28 cellular contexts compared by ENCODE assay signal in genomic region chr10:75462865-75463264, GRCh38. TPM values are rescaled to one million over a fixed set of nuclear protein-coding genes. Genes with fewer than 3 reads are reported as not detected.
"Had no signal": no experiment of that assay in that cellular context is flagged by ENCODE, and none has a peak within 500 bp of the region (broad histone marks: within the 10 kb centered on the region; RNA-seq: fewer than 3 reads in every experiment).

No MANE protein-coding gene starts in this region.

- H3K27me3 ChIP-seq: foreskin keratinocyte, gastroesophageal sphincter, heart left ventricle, hepatocyte, neutrophil, pancreas, right lobe of liver, suprapubic skin, transverse colon had no signal

- ATAC-seq: esophagus mucosa; foreskin keratinocyte; gastroesophageal sphincter; heart left ventricle; left lobe of liver; naive thymus-derived CD4-positive, alpha-beta T cell; pancreas; right lobe of liver; stimulated activated naive CD8-positive, alpha-beta T cell treated with anti-CD3 and anti-CD28 coated beads, Interleukin-15, amount 100 ng/mL, for 72 hours had no signal

- DNase-seq: cortex of kidney; effector CD8-positive, alpha-beta T cell; endodermal cell; foreskin keratinocyte; heart left ventricle; kidney; mesendoderm; midbrain; naive thymus-derived CD4-positive, alpha-beta T cell; pancreas; retina; right lobe of liver; small intestine; stimulated activated CD4-positive, alpha-beta T cell treated with anti-CD3 and anti-CD28 coated beads, Interleukin-12 subunit alpha, Interleukin-12 subunit beta, amount 100 ng/mL, for 4 hours; stimulated activated CD4-positive, alpha-beta T cell treated with anti-CD3 and anti-CD28 coated beads, Interleukin-1b, Interleukin-23, amount 100 ng/mL, for 48 hours; stimulated activated CD4-positive, alpha-beta T cell treated with anti-CD3 and anti-CD28 coated beads, Interleukin-4, amount 100 ng/mL, for 1 hour; stimulated activated CD8-positive, alpha-beta memory T cell treated with anti-CD3 and anti-CD28 coated beads, Interleukin-4, amount 100 ng/mL, for 48 hours; stimulated activated naive CD4-positive, alpha-beta T cell; stimulated activated naive CD8-positive, alpha-beta T cell treated with anti-CD3 and anti-CD28 coated beads, Interleukin-15, amount 100 ng/mL, for 72 hours; transverse colon had no signal

- H3K79me2 ChIP-seq: hepatocyte had no signal

- H3K4me3 ChIP-seq: gastroesophageal sphincter, heart left ventricle, hepatocyte, pancreas, right lobe of liver, suprapubic skin, transverse colon had no signal

- H2AFZ ChIP-seq: hepatocyte had no signal

- H3K27ac Mint-ChIP-seq: endodermal cell; naive thymus-derived CD4-positive, alpha-beta T cell; stimulated activated naive CD8-positive, alpha-beta T cell treated with anti-CD3 and anti-CD28 coated beads, Interleukin-15, amount 100 ng/mL, for 72 hours had no signal

- H3K9me3 Mint-ChIP-seq: endodermal cell; naive thymus-derived CD4-positive, alpha-beta T cell; nephron; stimulated activated naive CD8-positive, alpha-beta T cell treated with anti-CD3 and anti-CD28 coated beads, Interleukin-15, amount 100 ng/mL, for 72 hours had no signal

- H3K4me1 ChIP-seq: pancreas, right lobe of liver, transverse colon had no signal

- H3K27ac ChIP-seq: epithelial cell of prostate, foreskin keratinocyte, gastroesophageal sphincter, heart left ventricle, hepatocyte, neutrophil, pancreas, right lobe of liver, suprapubic skin, transverse colon had no signal

- H3K4me2 ChIP-seq: hepatocyte had no signal

- H3K4me3 Mint-ChIP-seq: endodermal cell; naive thymus-derived CD4-positive, alpha-beta T cell; nephron; stimulated activated naive CD8-positive, alpha-beta T cell treated with anti-CD3 and anti-CD28 coated beads, Interleukin-15, amount 100 ng/mL, for 72 hours had no signal

- H3K36me3 ChIP-seq: gastroesophageal sphincter, heart left ventricle, neutrophil, pancreas, right lobe of liver, suprapubic skin, transverse colon had no signal

- H3K9me3 ChIP-seq: gastroesophageal sphincter, heart left ventricle, neutrophil, pancreas, right lobe of liver, suprapubic skin, transverse colon had no signal

- H3K36me3 Mint-ChIP-seq: naive thymus-derived CD4-positive, alpha-beta T cell had no signal

- H3K4me1 Mint-ChIP-seq: stimulated activated naive CD8-positive, alpha-beta T cell treated with anti-CD3 and anti-CD28 coated beads, Interleukin-15, amount 100 ng/mL, for 72 hours had no signal

RNA-seq across cellular contexts. Expression of gene LRMDA, which starts 31.4 kb away (rescaled TPM):
- total RNA-seq: foreskin keratinocyte had no signal
- polyA plus RNA-seq: foreskin keratinocyte; naive thymus-derived CD4-positive, alpha-beta T cell had no signal
